Comparison of ENCODE assay signal across 1 cellular context in the genomic region with DNA sequence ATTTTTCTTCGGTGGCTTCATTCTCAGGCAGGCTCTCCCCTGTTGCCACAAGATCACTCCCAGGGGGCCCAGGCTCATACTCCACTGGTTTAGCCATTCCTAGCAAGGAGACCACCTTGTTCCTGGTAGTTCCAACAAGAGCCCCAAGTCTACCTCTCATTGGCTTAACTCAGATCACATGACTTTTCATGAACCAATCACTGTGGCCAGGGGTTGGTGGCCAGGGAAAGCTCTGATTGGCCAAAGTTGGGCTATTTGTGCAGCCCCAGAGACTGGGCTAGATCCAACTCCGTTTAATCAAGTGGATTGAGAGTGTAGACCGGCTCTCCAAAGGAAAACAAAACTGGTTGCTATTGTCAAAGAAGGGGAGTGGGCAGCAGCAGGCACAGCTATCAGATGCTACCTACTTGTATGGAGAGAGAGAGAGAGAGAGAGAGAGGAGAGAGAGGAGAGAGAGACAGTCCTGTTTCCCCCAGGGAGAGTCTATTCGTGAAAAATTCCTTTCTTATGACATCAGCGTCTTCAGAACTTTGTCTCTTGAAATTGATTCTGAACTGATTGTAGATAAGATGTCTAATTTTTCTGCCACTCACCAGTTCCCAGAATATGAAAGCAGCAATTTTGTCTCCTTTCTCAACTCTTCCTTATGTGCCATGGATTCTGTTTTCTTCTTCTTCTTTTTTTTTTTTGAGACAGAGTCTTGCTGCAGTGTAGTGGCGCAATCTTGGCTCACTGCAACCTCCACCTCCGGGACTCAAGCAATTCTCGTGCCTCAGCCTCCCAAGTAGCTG.
TF ChIP-seq lines count a peak whose summit lies in the region.

No MANE protein-coding gene starts in this region.

TF ChIP-seq in HepG2, 621 proteins besides CTCF, POLR2A, EP300 and RAD21:
- peak; percentile 75 for TF ChIP-seq NFYB (CRISPR knock-in tag; IDR thresholded peaks at IDR 0.05)
- TF ChIP-seq, protein P1, sequence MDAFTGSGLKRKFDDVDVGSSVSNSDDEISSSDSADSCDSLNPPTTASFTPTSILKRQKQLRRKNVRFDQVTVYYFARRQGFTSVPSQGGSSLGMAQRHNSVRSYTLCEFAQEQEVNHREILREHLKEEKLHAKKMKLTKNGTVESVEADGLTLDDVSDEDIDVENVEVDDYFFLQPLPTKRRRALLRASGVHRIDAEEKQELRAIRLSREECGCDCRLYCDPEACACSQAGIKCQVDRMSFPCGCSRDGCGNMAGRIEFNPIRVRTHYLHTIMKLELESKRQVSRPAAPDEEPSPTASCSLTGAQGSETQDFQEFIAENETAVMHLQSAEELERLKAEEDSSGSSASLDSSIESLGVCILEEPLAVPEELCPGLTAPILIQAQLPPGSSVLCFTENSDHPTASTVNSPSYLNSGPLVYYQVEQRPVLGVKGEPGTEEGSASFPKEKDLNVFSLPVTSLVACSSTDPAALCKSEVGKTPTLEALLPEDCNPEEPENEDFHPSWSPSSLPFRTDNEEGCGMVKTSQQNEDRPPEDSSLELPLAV (CRISPR knock-in tag; conservative IDR thresholded peaks at IDR 0.05; ENCODE audit: low read depth): no peak
- peak; percentile 70 for TF ChIP-seq NFYC (CRISPR knock-in tag; IDR thresholded peaks at IDR 0.05)
TF ChIP-seq in HepG2: peak in this region for 2.
